Comparison of ENCODE assay signal across 12 cellular contexts in the genomic region with DNA sequence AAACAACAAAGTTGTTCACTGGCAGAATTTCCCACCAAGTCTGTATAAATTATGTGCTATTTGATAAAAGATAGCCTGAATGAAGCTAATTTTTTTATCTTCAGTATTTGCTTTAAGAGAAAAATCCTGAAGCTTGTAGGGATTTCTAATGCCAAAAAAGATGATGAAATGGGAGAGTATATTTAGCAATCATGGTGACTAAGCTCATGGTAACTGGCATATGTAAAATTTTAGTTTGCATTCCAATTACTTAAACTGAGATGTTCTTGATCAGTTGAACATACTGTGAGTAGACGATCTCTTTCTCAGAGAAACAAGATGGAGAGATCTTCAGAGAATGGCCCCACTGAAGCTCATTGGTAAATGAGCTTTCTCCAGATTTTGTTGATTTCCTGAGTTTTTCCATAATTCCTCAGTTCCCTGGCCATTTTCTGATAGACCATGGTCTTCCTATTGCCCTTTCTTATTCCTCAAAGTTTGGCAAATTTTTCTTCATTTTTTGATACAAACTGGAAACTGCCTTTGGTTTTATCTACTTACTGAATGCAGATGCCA.
DNase-seq lines count a peak whose midpoint lies in the region; TF ChIP-seq lines count a peak whose summit lies in the region.
"Had no signal": no experiment of that assay in that cellular context is flagged by ENCODE, and none has a peak within 500 bp of the region (broad histone marks: within the 10 kb centered on the region; RNA-seq: fewer than 3 reads in every experiment).

No MANE protein-coding gene starts in this region.

- no peaks in the 10 kb centered on the region for H3K36me3 ChIP-seq in right atrium auricular region
- H3K36me3 ChIP-seq: prostate gland had no signal

- H3K4me3 ChIP-seq in NB4 (ENCODE audit: low read depth, low read length): no peak overlapping the region
- no peak overlapping the region for H3K4me3 ChIP-seq in skeletal muscle cell (ENCODE audit: low read depth, low read length)
- H3K4me3 ChIP-seq in right atrium auricular region: no peak overlapping the region
- H3K4me3 ChIP-seq: body of pancreas, prostate gland had no signal

- H3K27me3 ChIP-seq in right atrium auricular region: no peaks in the 10 kb centered on the region
- H3K27me3 ChIP-seq: body of pancreas had no signal

- DNase-seq in ELR (ENCODE audit: low read depth) (peak; percentile 33), NB4 (ENCODE audit: low read depth) (peak; percentile 59), chondrocyte (ENCODE audit: low spot score) (no peak), skeletal muscle cell (ENCODE audit: low read depth) (peak; percentile 40), DMS79 treated with DMSO at 0.1 percent for 48 hours (lab: John Stamatoyannopoulos, UW) (no peak), right atrium auricular region (ENCODE audit: low spot score) (no peak)
- DNase-seq in activated CD4-positive, alpha-beta T cell treated with anti-CD3 and anti-CD28 coated beads, Interleukin-2, amount 50 U/mL, for 1 hour: no peak
- DNase-seq: body of pancreas, DMS79, midbrain, NCI-H2171 treated with DMSO at 0.1 percent for 48 hours had no signal

- TF ChIP-seq CTCF in NB4 (IDR thresholded peaks at IDR 0.05; ENCODE audit: low read depth, low read length): no peak
- no peak for TF ChIP-seq CTCF in chondrocyte (IDR thresholded peaks at IDR 0.05)
- TF ChIP-seq CTCF in right atrium auricular region (IDR thresholded peaks at IDR 0.05): no peak

- no peak overlapping the region for H3K27ac ChIP-seq in right atrium auricular region
- H3K27ac ChIP-seq: body of pancreas, prostate gland had no signal

- peaks cover 6% of the 10 kb centered on the region for H3K27me3 Mint-ChIP-seq in chondrocyte (ENCODE audit: low read depth)

- peaks cover 9% of the 10 kb centered on the region for H3K36me3 Mint-ChIP-seq in chondrocyte (ENCODE audit: low read depth)

- H3K9me3 Mint-ChIP-seq in chondrocyte (ENCODE audit: low read depth): peaks cover 12% of the 10 kb centered on the region

- H3K4me1 Mint-ChIP-seq in chondrocyte (ENCODE audit: low read depth): peaks cover 36% of the 10 kb centered on the region

- no peak for TF ChIP-seq POLR2A in NB4 (IDR thresholded peaks at IDR 0.05; ENCODE audit: extremely low read depth, insufficient read length)

- H3K4me3 Mint-ChIP-seq in chondrocyte (ENCODE audit: unreplicated experiment): no peak overlapping the region

- no peaks in the 10 kb centered on the region for H3K9me3 ChIP-seq in right atrium auricular region
- H3K9me3 ChIP-seq: body of pancreas, prostate gland had no signal

- H3K4me1 ChIP-seq in right atrium auricular region: no peaks in the 10 kb centered on the region
- H3K4me1 ChIP-seq: body of pancreas, prostate gland had no signal

- H3K27ac Mint-ChIP-seq in chondrocyte (ENCODE audit: unreplicated experiment): peak overlapping the region; percentile 91

Comparison
In these comparisons a context has a peak if more than half of its experiments do, and no peak if none do; other contexts are left out.
1. DNase-seq: peak in ELR (single experiment), NB4 (single experiment) and skeletal muscle cell (single experiment); none in chondrocyte (single experiment), DMS79 treated with DMSO at 0.1 percent for 48 hours (single experiment), right atrium auricular region (single experiment) and activated CD4-positive, alpha-beta T cell treated with anti-CD3 and anti-CD28 coated beads, Interleukin-2, amount 50 U/mL, for 1 hour (single experiment).